30 cellular contexts compared by ENCODE assay signal in genomic region chr6:37201726-37202125, GRCh38. TPM values are rescaled to one million over a fixed set of nuclear protein-coding genes. Genes with fewer than 3 reads are reported as not detected.
DNase-seq lines count a peak whose midpoint lies in the region; ATAC-seq, FAIRE-seq and TF ChIP-seq lines count a peak whose summit lies in the region.
"Had no signal": no experiment of that assay in that cellular context is flagged by ENCODE, and none has a peak within 500 bp of the region (broad histone marks: within the 10 kb centered on the region; RNA-seq: fewer than 3 reads in every experiment).

No MANE protein-coding gene starts in this region.

- intact Hi-C loops in Panc1 (cut with micrococcal nuclease; ENCODE audit: unreplicated experiment), result no loop called here
- intact Hi-C loops in OCI-LY7 (cut with micrococcal nuclease; ENCODE audit: unreplicated experiment), result no loop called here

- ATAC-seq in Panc1, result peak; percentile 55
- ATAC-seq in central memory CD8-positive, alpha-beta T cell (replicated peaks; ENCODE audit: extremely low read depth, poor library complexity, severe bottlenecking), result no peak
- ATAC-seq in GM21786 (IDR thresholded peaks at IDR 0.05; ENCODE audit: unreplicated experiment), result no peak
- ATAC-seq: GM12878, left lung had no signal

- H3K4me3 ChIP-seq in Panc1 (ENCODE audit: low read depth in 2 of 2, low read length in 2 of 2), result no peak overlapping the region
- no peak overlapping the region for H3K4me3 ChIP-seq in small intestine (ENCODE audit: low read depth in 1 of 2, low read length in 2 of 2)
- no peak overlapping the region for H3K4me3 ChIP-seq in OCI-LY7 (ENCODE audit: low read depth, low read length, poor library complexity, severe bottlenecking)
- H3K4me3 ChIP-seq: GM12878, left lung, neural progenitor cell, Peyer's patch, tibial nerve had no signal

- H3K27ac ChIP-seq in Panc1 (ENCODE audit: low read length) (no peak overlapping the region), small intestine (ENCODE audit: low read depth in 1 of 2, low read length in 1 of 2) (peak overlapping the region; percentile 45 to 48), OCI-LY7 (ENCODE audit: low read depth, low read length, poor library complexity, severe bottlenecking) (no peak overlapping the region)
- H3K27ac ChIP-seq: left lung, neural progenitor cell, parathyroid adenoma, tibial nerve had no signal

- H3K9me3 Mint-ChIP-seq in activated T-cell treated with anti-CD3 and anti-CD28 coated beads, Interleukin-2, amount 50 U/mL, for 24 hours, result no peaks in the 10 kb centered on the region
- H3K9me3 Mint-ChIP-seq in central memory CD8-positive, alpha-beta T cell, result no peaks in the 10 kb centered on the region
- H3K9me3 Mint-ChIP-seq in HFFc6, result no peaks in the 10 kb centered on the region
- H3K9me3 Mint-ChIP-seq: activated T-cell treated with anti-CD3 and anti-CD28 coated beads, Interleukin-2, amount 50 U/mL, for 4 hours; memory B cell; neural progenitor cell had no signal

- 88 to 92% (median 90%) methylated on average over 1 of the region's 1 CpG for WGBS in small intestine, 3 donors

- H3K4me3 Mint-ChIP-seq in activated T-cell treated with anti-CD3 and anti-CD28 coated beads, Interleukin-2, amount 50 U/mL, for 24 hours, result no peak overlapping the region
- no peak overlapping the region for H3K4me3 Mint-ChIP-seq in central memory CD8-positive, alpha-beta T cell
- H3K4me3 Mint-ChIP-seq in HFFc6, result no peak overlapping the region
- H3K4me3 Mint-ChIP-seq: activated T-cell treated with anti-CD3 and anti-CD28 coated beads, Interleukin-2, amount 50 U/mL, for 4 hours; memory B cell; neural progenitor cell had no signal

- no peaks in the 10 kb centered on the region for H3K79me2 ChIP-seq in OCI-LY7 (ENCODE audit: insufficient read depth, low read depth, low read length)
- H3K79me2 ChIP-seq: parathyroid adenoma had no signal

- H3K27ac Mint-ChIP-seq in activated T-cell treated with anti-CD3 and anti-CD28 coated beads, Interleukin-2, amount 50 U/mL, for 24 hours, result peak overlapping the region; percentile 89
- H3K27ac Mint-ChIP-seq in central memory CD8-positive, alpha-beta T cell (ENCODE audit: low read depth), result peak overlapping the region; percentile 92
- no peak overlapping the region for H3K27ac Mint-ChIP-seq in HFFc6
- H3K27ac Mint-ChIP-seq: memory B cell, neural progenitor cell had no signal

- no peaks in the 10 kb centered on the region for H3K9me2 ChIP-seq in OCI-LY7 (ENCODE audit: insufficient read depth, low read length)

- H3K4me1 ChIP-seq in Panc1 (ENCODE audit: control insufficient read depth, insufficient read depth, low read length), result no peaks in the 10 kb centered on the region
- peaks cover 3 to 7% of the 10 kb centered on the region in 2 donors for H3K4me1 ChIP-seq in small intestine (ENCODE audit: control insufficient read depth in 2 of 2, insufficient read depth in 1 of 2, low read depth in 1 of 2, low read length in 1 of 2)
- H3K4me1 ChIP-seq in OCI-LY7 (ENCODE audit: insufficient read depth, low read length, poor library complexity, severe bottlenecking), result no peaks in the 10 kb centered on the region
- H3K4me1 ChIP-seq: neural progenitor cell, parathyroid adenoma, tibial nerve had no signal

- in situ Hi-C loops in Panc1 (cut with HindIII; ENCODE audit: low pct_unique_long_range_greater_than_20kb, low sequenced_read_pairs), result no loop called here

- no peak overlapping the region for H3K4me2 ChIP-seq in OCI-LY7 (ENCODE audit: low read length)
- H3K4me2 ChIP-seq: neural progenitor cell had no signal

- peaks cover 56% of the 10 kb centered on the region for H3K4me1 Mint-ChIP-seq in activated T-cell treated with anti-CD3 and anti-CD28 coated beads, Interleukin-2, amount 50 U/mL, for 24 hours (ENCODE audit: low read depth)
- peaks cover 34% of the 10 kb centered on the region for H3K4me1 Mint-ChIP-seq in central memory CD8-positive, alpha-beta T cell
- peaks cover 8% of the 10 kb centered on the region for H3K4me1 Mint-ChIP-seq in HFFc6 (ENCODE audit: low read depth)

- CTCF ChIA-PET in Panc1 (lab: Charles Lee) (interaction anchor here (1.1 kb wide), 1 partner anchor 8 kb away, joined by 4 read pairs; no protein-coding TSS in a partner anchor), OCI-LY7 (lab: Charles Lee; ENCODE audit: unreplicated experiment) (interaction anchor here (0.8 kb wide), 1 partner anchor 150 kb away, joined by 3 read pairs; no protein-coding TSS in a partner anchor)

- BruUV-seq in Panc1 (replicated peaks; lab: Mats Ljungman, UMichigan) (no TSS peak), OCI-LY7 (replicated peaks; lab: Mats Ljungman, UMichigan) (no TSS peak)

- POLR2A ChIA-PET in Panc1 (lab: Charles Lee), result no interaction called here
- POLR2A ChIA-PET in OCI-LY7 (lab: Charles Lee), result no interaction called here

- no peak overlapping the region for H2AFZ ChIP-seq in OCI-LY7 (ENCODE audit: low read length)
- H2AFZ ChIP-seq: neural progenitor cell, parathyroid adenoma had no signal

- H3K36me3 Mint-ChIP-seq in activated T-cell treated with anti-CD3 and anti-CD28 coated beads, Interleukin-2, amount 50 U/mL, for 24 hours (ENCODE audit: low read depth), result no peaks in the 10 kb centered on the region
- H3K36me3 Mint-ChIP-seq in central memory CD8-positive, alpha-beta T cell (ENCODE audit: insufficient read depth), result peaks cover 4% of the 10 kb centered on the region
- H3K36me3 Mint-ChIP-seq in HFFc6 (ENCODE audit: low read depth), result no peaks in the 10 kb centered on the region
- H3K36me3 Mint-ChIP-seq: memory B cell, neural progenitor cell had no signal

- TF ChIP-seq CTCF in Panc1 (IDR thresholded peaks at IDR 0.05), result no peak
- TF ChIP-seq CTCF in OCI-LY7 (conservative IDR thresholded peaks at IDR 0.05; ENCODE audit: low read length), result no peak
- no peak for TF ChIP-seq CTCF in HFFc6 (IDR thresholded peaks at IDR 0.05)

- H3K9me3 ChIP-seq in Panc1 (ENCODE audit: control insufficient read depth, insufficient read depth, low read depth, low read length) (no peaks in the 10 kb centered on the region), small intestine (ENCODE audit: control insufficient read depth, low read depth) (no peaks in the 10 kb centered on the region), OCI-LY7 (ENCODE audit: low read length) (no peaks in the 10 kb centered on the region)
- H3K9me3 ChIP-seq: left lung, Peyer's patch had no signal

- no peaks in the 10 kb centered on the region for H3K27me3 ChIP-seq in Panc1 (ENCODE audit: control insufficient read depth, insufficient read depth, low read length)
- H3K27me3 ChIP-seq in small intestine (ENCODE audit: control insufficient read depth in 2 of 2, insufficient read depth in 2 of 2, low read length in 2 of 2), result no peaks in the 10 kb centered on the region
- H3K27me3 ChIP-seq: left lung, neural progenitor cell, Peyer's patch, tibial nerve had no signal

- no peaks in the 10 kb centered on the region for H4K20me1 ChIP-seq in OCI-LY7 (ENCODE audit: insufficient read depth, low read length)

- no peak for FAIRE-seq in small intestine (lab: Jason Lieb, UNC)
- FAIRE-seq: GM12878, islet of Langerhans had no signal

- H3K27me3 Mint-ChIP-seq in activated T-cell treated with anti-CD3 and anti-CD28 coated beads, Interleukin-2, amount 50 U/mL, for 24 hours, result no peaks in the 10 kb centered on the region
- no peaks in the 10 kb centered on the region for H3K27me3 Mint-ChIP-seq in central memory CD8-positive, alpha-beta T cell
- peaks cover 15% of the 10 kb centered on the region for H3K27me3 Mint-ChIP-seq in HFFc6 (ENCODE audit: insufficient read depth)
- H3K27me3 Mint-ChIP-seq: memory B cell had no signal

- H3K36me3 ChIP-seq in Panc1 (ENCODE audit: control insufficient read depth, insufficient read depth, low read length) (no peaks in the 10 kb centered on the region), small intestine (ENCODE audit: control insufficient read depth in 2 of 2, insufficient read depth in 2 of 2, low read length in 2 of 2) (no peaks in the 10 kb centered on the region), OCI-LY7 (ENCODE audit: insufficient read depth, low read length) (no peaks in the 10 kb centered on the region)
- H3K36me3 ChIP-seq: left lung, neural progenitor cell, Peyer's patch, tibial nerve had no signal

- DNase-seq in activated T-cell treated with anti-CD3 and anti-CD28 coated beads, Interleukin-2, amount 50 U/mL, for 24 hours, result no peak
- no peak for DNase-seq in activated T-cell treated with anti-CD3 and anti-CD28 coated beads, Interleukin-2, amount 50 U/mL, for 1 hour
- no peak for DNase-seq in Panc1 (ENCODE audit: low read depth, low spot score)
- DNase-seq in central memory CD8-positive, alpha-beta T cell (ENCODE audit: low spot score in 2 of 2), result no peak
- no peak for DNase-seq in small intestine
- DNase-seq in OCI-LY7 (ENCODE audit: low spot score), result no peak
- no peak for DNase-seq in HFFc6
- DNase-seq: activated CD4-positive, alpha-beta T cell treated with anti-CD3 and anti-CD28 coated beads, Interleukin-2, amount 50 U/mL, for 4 hours; activated T-cell treated with anti-CD3 and anti-CD28 coated beads, Interleukin-2, amount 50 U/mL, for 4 hours; caudate nucleus; cortex of kidney; erythroblast; glutamatergic neuron; HCEC 1CT; left lung; NCI-H1436 treated with DMSO at 0.1 percent for 48 hours; NCI-H2081 treated with DMSO at 0.1 percent for 48 hours; NCI-H226; NCI-H526 treated with DMSO at 0.1 percent for 48 hours; SHP77 treated with DMSO at 0.1 percent for 48 hours; stimulated activated CD8-positive, alpha-beta memory T cell treated with anti-CD3 and anti-CD28 coated beads, Interleukin-4, amount 100 ng/mL, for 48 hours; T1000 had no signal

RNA-seq across cellular contexts. Expression of gene PIM1, which starts 31.8 kb away (rescaled TPM):
- total RNA-seq in Panc1 (2021; ENCODE audit: unreplicated experiment) (42.1 TPM), OCI-LY7 (2022) (24.7 and 35.8 TPM in 2 replicates)
- 24.5 TPM for polyA plus RNA-seq in Panc1 (2012; ENCODE audit: insufficient read length)
- 100 to 1,000 TPM in 1 of 3 donors, 10 to 100 TPM in 2; 26.0 to 118 (median 62.8) TPM for polyA plus RNA-seq in small intestine
- total RNA-seq in OCI-LY7 (2014; rRNA removed; shearing (Covaris generic)), result 27.4 and 31.4 TPM in 2 replicates
- 1 to 10 TPM; 3.6 to 6.3 (median 5.1) TPM for total RNA-seq in HFFc6 (2021; fragmentation: NEBNext Ultra II Directional; extraction: Animal tissue kit (Norgen Biotek cat#: 25700))

RNA-seq across cellular contexts. Expression of gene TBC1D22B, which starts 55.8 kb away (rescaled TPM):
- total RNA-seq in Panc1 (2021; ENCODE audit: unreplicated experiment) (13.0 TPM), OCI-LY7 (2022) (12.3 and 13.4 TPM in 2 replicates)
- polyA plus RNA-seq in Panc1 (2012; ENCODE audit: insufficient read length), result 8.0 TPM
- polyA plus RNA-seq in small intestine, result 10 to 100 TPM in 2 of 3 donors, 1 to 10 TPM in 1; 6.9 to 11.2 (median 10.3) TPM
- 8.0 and 8.7 TPM in 2 replicates for total RNA-seq in OCI-LY7 (2014; rRNA removed; shearing (Covaris generic))
- 1 to 10 TPM; 9.0 to 9.6 (median 9.2) TPM for total RNA-seq in HFFc6 (2021; fragmentation: NEBNext Ultra II Directional; extraction: Animal tissue kit (Norgen Biotek cat#: 25700))

RNA-seq across cellular contexts. Expression of gene TMEM217, which starts 56.2 kb away (rescaled TPM):
- total RNA-seq in Panc1 (2021; ENCODE audit: unreplicated experiment) (4.0 TPM), OCI-LY7 (2022) (0.34 TPM in 1 of 2 replicates, not detected in the other)
- 1.4 TPM for polyA plus RNA-seq in Panc1 (2012; ENCODE audit: insufficient read length)
- 1 to 10 TPM in 1 of 3 donors, under 1 TPM in 2; 0.78 to 1.6 (median 0.89) TPM for polyA plus RNA-seq in small intestine
- not detected in 2 replicates for total RNA-seq in OCI-LY7 (2014; rRNA removed; shearing (Covaris generic))
- total RNA-seq in HFFc6 (2021; fragmentation: NEBNext Ultra II Directional; extraction: Animal tissue kit (Norgen Biotek cat#: 25700)), result 1 to 10 TPM in 5 of 6 experiments, under 1 TPM in 1; 0.99 to 2.0 (median 1.6) TPM

Comparison
In these comparisons a context has a peak if more than half of its experiments do, and no peak if none do; other contexts are left out.
1. H3K27ac ChIP-seq: peak in small intestine (2 of 2); none in Panc1 (single experiment) and OCI-LY7 (single experiment).